In genomic region chr6:10901751-10902150, GRCh38 we compare ENCODE assay signal across 10 cellular contexts. TPM values are rescaled to one million over a fixed set of nuclear protein-coding genes. Genes with fewer than 3 reads are reported as not detected.
A peak's percentile ranks its signal among the peaks of the same experiment; 100 is the strongest.
DNase-seq lines count a peak whose midpoint lies in the region; ATAC-seq, FAIRE-seq and TF ChIP-seq lines count a peak whose summit lies in the region.
"Had no signal": no experiment of that assay in that cellular context is flagged by ENCODE, and none has a peak within 500 bp of the region (broad histone marks: within the 10 kb centered on the region; RNA-seq: fewer than 3 reads in every experiment).

No MANE protein-coding gene starts in this region.

- no peak overlapping the region for H2AK5ac ChIP-seq in H9 (ENCODE audit: insufficient read length, low read length)

- H2BK12ac ChIP-seq in H9 (ENCODE audit: insufficient read length, low read depth, low read length), result no peak overlapping the region

- H3K4ac ChIP-seq in H9 (ENCODE audit: low read depth, low read length), result no peak overlapping the region

- intact Hi-C loops in HepG2 (cut with micrococcal nuclease; ENCODE audit: unreplicated experiment) (no loop called here), aorta (cut with DNase I) (no loop called here)

- H3K9ac ChIP-seq in HepG2 (ENCODE audit: insufficient read depth, low read depth, low read length) (no peak overlapping the region), H9 (ENCODE audit: extremely low read depth, insufficient read length, low read length) (no peak overlapping the region)

- H3K14ac ChIP-seq in H9 (ENCODE audit: insufficient read depth, low read length), result no peak overlapping the region

- H3K79me1 ChIP-seq in H9 (ENCODE audit: insufficient read depth, low read depth, low read length, poor library complexity, severe bottlenecking), result no peaks in the 10 kb centered on the region

- H3K9me3 Mint-ChIP-seq in H9 (no peaks in the 10 kb centered on the region), WTC11 (no peaks in the 10 kb centered on the region)

- in situ Hi-C loops in HepG2 (cut with HindIII; ENCODE audit: extremely low pct_ligation_motif_present, low pct_unique_long_range_greater_than_20kb), result no loop called here

- H2BK15ac ChIP-seq in H9 (ENCODE audit: low read depth, low read length), result no peak overlapping the region

- no peak overlapping the region for H2BK120ac ChIP-seq in H9 (ENCODE audit: low read depth, low read length, poor library complexity, severe bottlenecking)

- H3K9me3 ChIP-seq in HepG2 (ENCODE audit: low read length), result no peaks in the 10 kb centered on the region
- no peaks in the 10 kb centered on the region for H3K9me3 ChIP-seq in aorta (ENCODE audit: control insufficient read depth, low read length)
- no peaks in the 10 kb centered on the region for H3K9me3 ChIP-seq in suprapubic skin
- H3K9me3 ChIP-seq in H9 (ENCODE audit: control insufficient read depth, low read depth, low read length), result no peaks in the 10 kb centered on the region

- H3K36me3 Mint-ChIP-seq in H9 (ENCODE audit: insufficient read depth in 1 of 3, low read depth in 3 of 3) (peaks cover 0 to 11% (median 1%) of the 10 kb centered on the region in 3 experiments; a peak in 2 of 7 replicates), WTC11 (peaks cover 10% of the 10 kb centered on the region)

- H3K27me3 ChIP-seq in HepG2 (ENCODE audit: control insufficient read depth in 1 of 2, insufficient read depth in 2 of 2, low read length in 2 of 2) (no peaks in the 10 kb centered on the region; a peak in 1 of 5 replicates), aorta (ENCODE audit: control insufficient read depth in 1 of 2, insufficient read depth in 2 of 2, low read length in 1 of 2) (no peaks in the 10 kb centered on the region), suprapubic skin (no peaks in the 10 kb centered on the region), H9 (ENCODE audit: insufficient read depth, low read length) (no peaks in the 10 kb centered on the region)

- DNase-seq in Jurkat, Clone E6-1 (ENCODE audit: low read depth, low spot score), result peak; percentile 39
- no peak for DNase-seq in HepG2 (ENCODE audit: low spot score)
- DNase-seq in aorta, result no peak
- no peak for DNase-seq in suprapubic skin (ENCODE audit: low spot score in 2 of 2)
- DNase-seq in H9, result no peak
- DNase-seq in WTC11 (ENCODE audit: low spot score), result no peak

- H3K23me2 ChIP-seq in H9 (ENCODE audit: insufficient read length, low read depth, low read length, poor library complexity, severe bottlenecking), result no peaks in the 10 kb centered on the region

- H3T11ph ChIP-seq in H9 (ENCODE audit: low read length), result no peak overlapping the region

- no peak overlapping the region for H3K27ac ChIP-seq in HepG2 (ENCODE audit: extremely low read length, insufficient read depth, low read length)
- no peak overlapping the region for H3K27ac ChIP-seq in aorta (ENCODE audit: low read depth in 1 of 2, low read length in 2 of 2)
- H3K27ac ChIP-seq in suprapubic skin, result no peak overlapping the region
- H3K27ac ChIP-seq in H9 (ENCODE audit: insufficient read length, low read depth, low read length), result no peak overlapping the region

- no peak overlapping the region for H3K18ac ChIP-seq in H9 (ENCODE audit: insufficient read length, low read depth, low read length)

- FAIRE-seq in HepG2 (lab: Jason Lieb, UNC), result no peak

- TF ChIP-seq RAD21 in HepG2 (CRISPR knock-in tag; IDR thresholded peaks at IDR 0.05), result no peak

- H3K4me3 ChIP-seq in Jurkat, Clone E6-1 (ENCODE audit: low read length), result no peak overlapping the region
- H3K4me3 ChIP-seq in HepG2 (replicated peaks in 1 of 3; ENCODE audit: insufficient read depth in 1 of 3, low read depth in 2 of 3, low read length in 3 of 3) (no peak overlapping the region), aorta (ENCODE audit: low read length in 2 of 2) (no peak overlapping the region), suprapubic skin (no peak overlapping the region)

- no peaks in the 10 kb centered on the region for H3K36me3 ChIP-seq in HepG2 (replicated peaks in 1 of 2; ENCODE audit: control insufficient read depth in 1 of 2, insufficient read depth in 2 of 2, low read length in 2 of 2)
- H3K36me3 ChIP-seq in aorta (ENCODE audit: control insufficient read depth in 1 of 2, insufficient read depth in 2 of 2, low read length in 1 of 2), result no peaks in the 10 kb centered on the region
- no peaks in the 10 kb centered on the region for H3K36me3 ChIP-seq in suprapubic skin

- CTCF ChIA-PET in HepG2 (lab: Yijun Ruan, JAX; ENCODE audit: low intra/inter-chr PET ratio, low total read pairs), result no interaction called here
- CTCF ChIA-PET in WTC11 (lab: Charles Lee), result interaction anchor here (5.6 kb wide), 1 partner anchor 14 kb away, joined by 20 read pairs; the partner anchor contains the start of gene SYCP2L

- no peak overlapping the region for H3K4me3 Mint-ChIP-seq in H9
- H3K4me3 Mint-ChIP-seq in WTC11, result no peak overlapping the region

- H3K27me3 Mint-ChIP-seq in H9 (ENCODE audit: low read depth) (no peaks in the 10 kb centered on the region; the same call in 1 of the 2 replicates), WTC11 (ENCODE audit: low read depth) (no peaks in the 10 kb centered on the region)

- no peak for TF ChIP-seq CTCF in HepG2 (CRISPR knock-in tag; IDR thresholded peaks at IDR 0.05)
- TF ChIP-seq CTCF in suprapubic skin (IDR thresholded peaks at IDR 0.05), result no peak
- TF ChIP-seq CTCF in H9 (conservative IDR thresholded peaks at IDR 0.05), result no peak
- TF ChIP-seq CTCF in WTC11 (IDR thresholded peaks at IDR 0.05), result no peak

- no peak overlapping the region for H3K23ac ChIP-seq in H9 (ENCODE audit: insufficient read length, low read depth, low read length)

- H2BK5ac ChIP-seq in H9 (ENCODE audit: insufficient read length, low read length), result no peak overlapping the region

- no peak for TF ChIP-seq EP300 in HepG2 (IDR thresholded peaks at IDR 0.05; ENCODE audit: low read depth in 2 of 2, low read length in 2 of 2)
- TF ChIP-seq EP300 in HepG2 (CRISPR knock-in tag; IDR thresholded peaks at IDR 0.05; ENCODE audit: borderline replicate concordance), result no peak
- TF ChIP-seq EP300 in suprapubic skin (IDR thresholded peaks at IDR 0.05), result no peak

- H3K4me1 ChIP-seq in HepG2 (ENCODE audit: insufficient read depth, low read length), result no peaks in the 10 kb centered on the region
- H3K4me1 ChIP-seq in aorta (ENCODE audit: control insufficient read depth in 1 of 2, insufficient read depth in 2 of 2, low read length in 2 of 2), result no peaks in the 10 kb centered on the region
- H3K4me1 ChIP-seq in suprapubic skin, result no peaks in the 10 kb centered on the region
- no peaks in the 10 kb centered on the region for H3K4me1 ChIP-seq in H9 (ENCODE audit: insufficient read depth, low read length)

- BruUV-seq in HepG2 (replicated peaks; lab: Mats Ljungman, UMichigan), result no TSS peak

- H3K56ac ChIP-seq in H9 (ENCODE audit: insufficient read length, low read depth, low read length), result no peak overlapping the region

- H4K20me1 ChIP-seq in HepG2 (ENCODE audit: insufficient read depth, low read length) (no peaks in the 10 kb centered on the region), H9 (ENCODE audit: control insufficient read depth, insufficient read depth, insufficient read length) (no peaks in the 10 kb centered on the region)

- H3K4me1 Mint-ChIP-seq in H9, result no peaks in the 10 kb centered on the region; a peak in 1 of 4 replicates
- H3K4me1 Mint-ChIP-seq in WTC11, result peaks cover 6% of the 10 kb centered on the region

- no peak overlapping the region for H4K8ac ChIP-seq in H9 (replicated peaks; ENCODE audit: insufficient read length, low read depth, low read length)

- TF ChIP-seq POLR2A in HepG2 (IDR thresholded peaks at IDR 0.05; ENCODE audit: insufficient read depth in 1 of 2, low read depth in 2 of 2, low read length in 2 of 2) (no peak), suprapubic skin (IDR thresholded peaks at IDR 0.05) (no peak)

- ATAC-seq in GM18520 (IDR thresholded peaks at IDR 0.05; ENCODE audit: unreplicated experiment), result peak; percentile 91
- ATAC-seq in GM21786 (IDR thresholded peaks at IDR 0.05; ENCODE audit: unreplicated experiment), result peak; percentile 98
- ATAC-seq in HepG2, result no peak
- no peak for ATAC-seq in aorta (ENCODE audit: low FRiP score)
- no peak; the same call in 1 of the 2 replicates for ATAC-seq in WTC11

- 48% methylated on average over 3 of the region's 3 CpGs for WGBS in HepG2 (ENCODE audit: low lambda C conversion rate)
- 90 to 91% methylated on average over 3 of the region's 3 CpGs for WGBS in aorta, 2 donors
- WGBS in suprapubic skin, result 88% methylated on average over 3 of the region's 3 CpGs
- no CpG with 5 or more reads among the region's 3 CpGs for WGBS in H9 (ENCODE audit: extremely low coverage, insufficient read length, low lambda C conversion rate)

- H4K91ac ChIP-seq in H9 (ENCODE audit: insufficient read length, low read depth, low read length), result no peak overlapping the region

- H4K5ac ChIP-seq in H9 (ENCODE audit: insufficient read length, low read depth, low read length), result no peak overlapping the region

- POLR2A ChIA-PET in HepG2 (lab: Yijun Ruan, JAX), result no interaction called here
- POLR2A ChIA-PET in WTC11 (lab: Charles Lee), result no interaction called here

- H2BK20ac ChIP-seq in H9 (ENCODE audit: low read depth, low read length, poor library complexity, severe bottlenecking), result no peak overlapping the region

- H3K27ac Mint-ChIP-seq in H9, result no peak overlapping the region
- no peak overlapping the region for H3K27ac Mint-ChIP-seq in WTC11

- H2AFZ ChIP-seq in HepG2 (ENCODE audit: low read length) (no peak overlapping the region), H9 (ENCODE audit: low read length) (no peak overlapping the region)

- no peaks in the 10 kb centered on the region for H3K79me2 ChIP-seq in HepG2 (ENCODE audit: insufficient read depth, low read length)
- H3K79me2 ChIP-seq in H9 (ENCODE audit: insufficient read depth, low read length), result no peaks in the 10 kb centered on the region

- H3K4me2 ChIP-seq in HepG2 (ENCODE audit: low read depth, low read length), result no peak overlapping the region
- H3K4me2 ChIP-seq in H9 (ENCODE audit: insufficient read depth, insufficient read length, low read length), result no peak overlapping the region

RNA-seq across cellular contexts. Expression of gene SYCP2L, which starts 14.9 kb away (rescaled TPM):
- polyA plus RNA-seq in Jurkat, Clone E6-1 (2012; ENCODE audit: insufficient read depth, insufficient read length), result 1.1 TPM
- total RNA-seq in HepG2 (2016; rRNA removed; fragmentation: Illumina TruSeq; extraction: Trizol) (0.22 TPM in 1 of 2 replicates, not detected in the other), aorta (1 to 10 TPM; 1.3 to 2.0 TPM), suprapubic skin (1 to 10 TPM in 1 of 4 donors, under 1 TPM in 2, not detected in 1; 0.44 to 5.2 (median 0.49) TPM), H9 (2021) (3.5 and 4.3 TPM in 2 replicates), WTC11 (2021) (5.4 to 6.7 TPM (median 6.3 TPM) in 3 replicates)
- total RNA-seq in HepG2 (2016; cell fraction: cytosol; rRNA removed; fragmentation: Illumina TruSeq; extraction: Trizol; ENCODE audit: low read depth), result 0.26 TPM in 1 of 2 replicates, not detected in the other
- 0.04 TPM in 1 of 2 replicates, not detected in the other for total RNA-seq in HepG2 (2016; cell fraction: insoluble cytoplasmic fraction; rRNA removed; fragmentation: Illumina TruSeq; extraction: Trizol)
- 0.06 TPM in 1 of 2 replicates, not detected in the other for total RNA-seq in HepG2 (2016; cell fraction: membrane; rRNA removed; fragmentation: Illumina TruSeq; extraction: Trizol)
- total RNA-seq in HepG2 (2016; cell fraction: nucleus; rRNA removed; fragmentation: Illumina TruSeq; extraction: Trizol), result 0.16 TPM in 1 of 2 replicates, not detected in the other
- polyA plus RNA-seq in HepG2 (2011; rRNA removed) (0.37 and 0.54 TPM in 2 replicates), aorta (under 1 TPM in 1 of 2 donors, not detected in 1; 0.95 TPM)
- 0.05 and 0.21 TPM in 2 replicates for polyA plus RNA-seq in HepG2 (2011; cell fraction: cytosol; rRNA removed)
- 0.58 and 1.1 TPM in 2 replicates for polyA plus RNA-seq in HepG2 (2011; cell fraction: nucleus; rRNA removed)
- polyA plus RNA-seq in HepG2 (2012), result 0.08 and 0.33 TPM in 2 replicates
- not detected in 2 replicates for polyA plus RNA-seq in HepG2 (2016; cell fraction: cytosol; fragmentation: Illumina TruSeq; extraction: Trizol; ENCODE audit: low read depth)
- not detected in 2 replicates for polyA plus RNA-seq in HepG2 (2016; cell fraction: insoluble cytoplasmic fraction; fragmentation: Illumina TruSeq; extraction: Trizol; ENCODE audit: low read depth)
- polyA plus RNA-seq in HepG2 (2016; cell fraction: membrane; fragmentation: Illumina TruSeq; extraction: Trizol; ENCODE audit: low read depth), result not detected in 2 replicates
- 0.49 and 1.00 TPM in 2 replicates for polyA plus RNA-seq in HepG2 (2016; cell fraction: nucleus; fragmentation: Illumina TruSeq; extraction: Trizol; ENCODE audit: insufficient read depth, low read depth)
- 0.20 TPM in 1 of 2 replicates, not detected in the other for polyA minus RNA-seq in HepG2 (2011; rRNA and poly(A)+ RNA removed; ENCODE audit: low replicate concordance)
- polyA minus RNA-seq in HepG2 (2011; cell fraction: cytosol; rRNA and poly(A)+ RNA removed), result not detected in 2 replicates
- 1.5 and 2.1 TPM in 2 replicates for polyA minus RNA-seq in HepG2 (2011; cell fraction: nucleus; rRNA and poly(A)+ RNA removed)
- total RNA-seq: lung microvascular endothelial cell had no signal

RNA-seq across cellular contexts. Expression of gene GCM2, which starts 19.9 kb away (rescaled TPM):
- polyA plus RNA-seq in Jurkat, Clone E6-1 (2012; ENCODE audit: insufficient read depth, insufficient read length), result not detected
- total RNA-seq in HepG2 (2016; rRNA removed; fragmentation: Illumina TruSeq; extraction: Trizol) (not detected in 2 replicates), aorta (not detected), suprapubic skin (not detected), H9 (2021) (0.11 and 0.15 TPM in 2 replicates), WTC11 (2021) (0.07 to 0.09 TPM in 2 of 3 replicates, not detected in the other)
- not detected in 2 replicates for total RNA-seq in HepG2 (2016; cell fraction: cytosol; rRNA removed; fragmentation: Illumina TruSeq; extraction: Trizol; ENCODE audit: low read depth)
- total RNA-seq in HepG2 (2016; cell fraction: insoluble cytoplasmic fraction; rRNA removed; fragmentation: Illumina TruSeq; extraction: Trizol), result not detected in 2 replicates
- not detected in 2 replicates for total RNA-seq in HepG2 (2016; cell fraction: membrane; rRNA removed; fragmentation: Illumina TruSeq; extraction: Trizol)
- total RNA-seq in HepG2 (2016; cell fraction: nucleus; rRNA removed; fragmentation: Illumina TruSeq; extraction: Trizol), result not detected in 2 replicates
- polyA plus RNA-seq in HepG2 (2011; rRNA removed) (not detected in 2 replicates), aorta (not detected)
- not detected in 2 replicates for polyA plus RNA-seq in HepG2 (2011; cell fraction: cytosol; rRNA removed)
- polyA plus RNA-seq in HepG2 (2011; cell fraction: nucleus; rRNA removed), result not detected in 2 replicates
- not detected in 2 replicates for polyA plus RNA-seq in HepG2 (2012)
- not detected in 2 replicates for polyA plus RNA-seq in HepG2 (2016; cell fraction: cytosol; fragmentation: Illumina TruSeq; extraction: Trizol; ENCODE audit: low read depth)
- not detected in 2 replicates for polyA plus RNA-seq in HepG2 (2016; cell fraction: insoluble cytoplasmic fraction; fragmentation: Illumina TruSeq; extraction: Trizol; ENCODE audit: low read depth)
- not detected in 2 replicates for polyA plus RNA-seq in HepG2 (2016; cell fraction: membrane; fragmentation: Illumina TruSeq; extraction: Trizol; ENCODE audit: low read depth)
- not detected in 2 replicates for polyA plus RNA-seq in HepG2 (2016; cell fraction: nucleus; fragmentation: Illumina TruSeq; extraction: Trizol; ENCODE audit: insufficient read depth, low read depth)
- polyA minus RNA-seq in HepG2 (2011; rRNA and poly(A)+ RNA removed; ENCODE audit: low replicate concordance), result not detected in 2 replicates
- polyA minus RNA-seq in HepG2 (2011; cell fraction: cytosol; rRNA and poly(A)+ RNA removed), result not detected in 2 replicates
- polyA minus RNA-seq in HepG2 (2011; cell fraction: nucleus; rRNA and poly(A)+ RNA removed), result not detected in 2 replicates
- total RNA-seq: cerebellum, lung microvascular endothelial cell had no signal

Comparison
In these comparisons a context has a peak if more than half of its experiments do, and no peak if none do; other contexts are left out.
1. ATAC-seq: peak in GM18520 (single experiment) and GM21786 (single experiment); none in HepG2 (single experiment), aorta (single experiment) and WTC11 (single experiment).